Comparison of ENCODE assay signal across 1 cellular context in the genomic region with DNA sequence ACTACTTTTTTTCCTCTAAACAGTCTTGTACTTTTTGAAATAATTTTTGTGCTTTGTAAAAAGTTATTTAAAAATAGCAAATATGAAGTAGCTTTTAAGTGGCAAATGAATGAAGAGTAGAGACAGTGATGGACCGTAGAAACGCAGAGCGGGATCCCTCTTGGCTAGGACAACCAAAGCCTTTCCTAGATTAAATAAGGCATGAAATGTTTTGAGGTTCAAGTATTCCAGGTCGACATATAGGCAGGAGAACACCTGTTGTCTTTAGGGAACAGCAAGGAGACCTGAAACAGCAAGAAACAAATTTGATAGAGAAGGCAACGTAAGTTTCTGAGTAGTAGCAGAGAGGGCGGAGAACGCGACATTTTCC.
A peak's percentile ranks its signal among the peaks of the same experiment; 100 is the strongest.
TF ChIP-seq lines count a peak whose summit lies in the region.

No MANE protein-coding gene starts in this region.

TF ChIP-seq in GM12878, 131 proteins besides CTCF, POLR2A, EP300 and RAD21:
- TF ChIP-seq TCF12 (IDR thresholded peaks at IDR 0.05; ENCODE audit: low read depth, low read length) = no peak
- 0 out of 2 replicates have a peak, but pooled peaks have one; percentile 36 for TF ChIP-seq YBX1 (IDR thresholded peaks at IDR 0.05)
- TF ChIP-seq, protein P1, sequence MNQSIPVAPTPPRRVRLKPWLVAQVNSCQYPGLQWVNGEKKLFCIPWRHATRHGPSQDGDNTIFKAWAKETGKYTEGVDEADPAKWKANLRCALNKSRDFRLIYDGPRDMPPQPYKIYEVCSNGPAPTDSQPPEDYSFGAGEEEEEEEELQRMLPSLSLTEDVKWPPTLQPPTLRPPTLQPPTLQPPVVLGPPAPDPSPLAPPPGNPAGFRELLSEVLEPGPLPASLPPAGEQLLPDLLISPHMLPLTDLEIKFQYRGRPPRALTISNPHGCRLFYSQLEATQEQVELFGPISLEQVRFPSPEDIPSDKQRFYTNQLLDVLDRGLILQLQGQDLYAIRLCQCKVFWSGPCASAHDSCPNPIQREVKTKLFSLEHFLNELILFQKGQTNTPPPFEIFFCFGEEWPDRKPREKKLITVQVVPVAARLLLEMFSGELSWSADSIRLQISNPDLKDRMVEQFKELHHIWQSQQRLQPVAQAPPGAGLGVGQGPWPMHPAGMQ (IDR thresholded peaks at IDR 0.05; ENCODE audit: borderline replicate concordance) = no peak
- 0 out of 2 replicates have a peak, but pooled peaks have one; percentile 6 for TF ChIP-seq POLR2AphosphoS2 (IDR thresholded peaks at IDR 0.05; ENCODE audit: low read depth, low read length)
